ENCODE assay signal across 14 cellular contexts in genomic region chr19:29772696-29773095, GRCh38. TPM values are rescaled to one million over a fixed set of nuclear protein-coding genes. Genes with fewer than 3 reads are reported as not detected.
A peak's percentile ranks its signal among the peaks of the same experiment; 100 is the strongest.
DNase-seq lines count a peak whose midpoint lies in the region; TF ChIP-seq lines count a peak whose summit lies in the region.
"Had no signal": no experiment of that assay in that cellular context is flagged by ENCODE, and none has a peak within 500 bp of the region (broad histone marks: within the 10 kb centered on the region; RNA-seq: fewer than 3 reads in every experiment).

No MANE protein-coding gene starts in this region.

- H3K9ac ChIP-seq in mesenchymal stem cell (ENCODE audit: low read length): no peak overlapping the region
- H3K9ac ChIP-seq: BLaER1 treated with 17β-estradiol and CSF1 and Interleukin-3, amounts not matched to agents 10 nM and 100 nM; GM23248 had no signal

- peak overlapping the region; percentile 77 for H4K91ac ChIP-seq in mesenchymal stem cell (ENCODE audit: low read length)

- H2BK15ac ChIP-seq in mesenchymal stem cell (ENCODE audit: low read depth, poor library complexity, severe bottlenecking): no peak overlapping the region

- H2BK5ac ChIP-seq in mesenchymal stem cell (ENCODE audit: low read depth, low read length, poor library complexity, severe bottlenecking): no peak overlapping the region

- peaks cover 3% of the 10 kb centered on the region; the same call in 1 of the 2 replicates for H3K4me1 ChIP-seq in HEK293 (ENCODE audit: control insufficient read depth, insufficient read depth, low read length)
- H3K4me1 ChIP-seq in mesenchymal stem cell (ENCODE audit: control insufficient read depth, insufficient read depth, low read depth, low read length): peaks cover 6% of the 10 kb centered on the region
- H3K4me1 ChIP-seq in testis: peaks cover 7% of the 10 kb centered on the region

- no peak overlapping the region for H2AK5ac ChIP-seq in mesenchymal stem cell (ENCODE audit: low read length, severe bottlenecking)

- H3K36me3 ChIP-seq in HEK293 (ENCODE audit: control insufficient read depth in 2 of 2, insufficient read depth in 1 of 2, low read length in 2 of 2) (no peaks in the 10 kb centered on the region), mesenchymal stem cell (ENCODE audit: control insufficient read depth in 1 of 2, insufficient read depth in 2 of 2, low read depth in 1 of 2, low read length in 2 of 2) (no peaks in the 10 kb centered on the region), testis (ENCODE audit: low read depth, missing control alignments) (no peaks in the 10 kb centered on the region)
- H3K36me3 ChIP-seq: BLaER1 treated with 17β-estradiol and CSF1 and Interleukin-3, amounts not matched to agents 10 nM and 100 nM; HAP-1 had no signal

- H3K27ac ChIP-seq in HEK293 (ENCODE audit: extremely low read depth, low read depth, low read length) (no peak overlapping the region), mesenchymal stem cell (ENCODE audit: low read length, poor library complexity, severe bottlenecking) (no peak overlapping the region), testis (no peak overlapping the region)
- H3K27ac ChIP-seq: BLaER1 treated with 17β-estradiol and CSF1 and Interleukin-3, amounts not matched to agents 10 nM and 100 nM; GM23248 had no signal

- WGBS in mesenchymal stem cell: 80% methylated on average over 6 of the region's 6 CpGs
- WGBS in testis, 2 donors: 48 to 57% methylated on average over 5 to 6 of the region's 6 CpGs

- POLR2A ChIA-PET in HEK293 (lab: Yijun Ruan, JAX): no interaction called here

- H2BK120ac ChIP-seq in mesenchymal stem cell (ENCODE audit: low read depth, low read length): no peak overlapping the region

- TF ChIP-seq CTCF in HEK293 (tag by site-specific recombination; IDR thresholded peaks at IDR 0.05) (no peak), testis (IDR thresholded peaks at IDR 0.05) (no peak)

- H3K9me3 ChIP-seq in HEK293 (ENCODE audit: control insufficient read depth, insufficient read depth, low read depth, low read length): no peaks in the 10 kb centered on the region
- no peaks in the 10 kb centered on the region for H3K9me3 ChIP-seq in mesenchymal stem cell (ENCODE audit: control insufficient read depth, low read length)
- H3K9me3 ChIP-seq in testis: no peaks in the 10 kb centered on the region
- H3K9me3 ChIP-seq: BLaER1 treated with 17β-estradiol and CSF1 and Interleukin-3, amounts not matched to agents 10 nM and 100 nM; HAP-1 had no signal

- peak overlapping the region; percentile 45 for H4K8ac ChIP-seq in mesenchymal stem cell (ENCODE audit: low read length)

- H3K4me2 ChIP-seq in mesenchymal stem cell (ENCODE audit: low read length, poor library complexity, severe bottlenecking): no peak overlapping the region
- H3K4me2 ChIP-seq: BLaER1 treated with 17β-estradiol and CSF1 and Interleukin-3, amounts not matched to agents 10 nM and 100 nM had no signal

- H2AFZ ChIP-seq in mesenchymal stem cell (ENCODE audit: low read depth, low read length): no peak overlapping the region
- H2AFZ ChIP-seq: GM23248 had no signal

- H3K27me3 ChIP-seq in mesenchymal stem cell (ENCODE audit: control insufficient read depth in 1 of 2, insufficient read depth in 1 of 2, low read length in 2 of 2): peaks cover 9 to 22% of the 10 kb centered on the region in 2 experiments
- H3K27me3 ChIP-seq in testis: no peaks in the 10 kb centered on the region
- H3K27me3 ChIP-seq: BLaER1 treated with 17β-estradiol and CSF1 and Interleukin-3, amounts not matched to agents 10 nM and 100 nM had no signal

- peak overlapping the region in 1 of 2 experiments; percentile 77 for H3K4ac ChIP-seq in mesenchymal stem cell (ENCODE audit: low read depth in 1 of 2, low read length in 2 of 2)

- peak overlapping the region in 1 of 2 experiments; percentile 35 for H3K14ac ChIP-seq in mesenchymal stem cell (ENCODE audit: low read length in 2 of 2)

- TF ChIP-seq POLR2A in testis (IDR thresholded peaks at IDR 0.05): no peak

- DNase-seq in NCI-H345 (lab: John Stamatoyannopoulos, UW): peak; percentile 9
- no peak for DNase-seq in NCI-H345 treated with DMSO at 0.1 percent for 48 hours (lab: John Stamatoyannopoulos, UW; ENCODE audit: unreplicated experiment)
- DNase-seq in mesenchymal stem cell: no peak
- DNase-seq in testis: peak; percentile 67
- no peak for DNase-seq in SW480 (ENCODE audit: low spot score)
- no peak for DNase-seq in NCI-H187 (lab: John Stamatoyannopoulos, UW)
- DNase-seq: CD4-positive, CD25-positive, alpha-beta regulatory T cell; CD8-positive, alpha-beta memory T cell; COR-L47; GDM1; GM23248 had no signal

- H3K18ac ChIP-seq in mesenchymal stem cell (ENCODE audit: low read depth in 1 of 2, low read length in 2 of 2): no peak overlapping the region

- no peak overlapping the region for H3K23ac ChIP-seq in mesenchymal stem cell (ENCODE audit: low read length in 2 of 2)

- CTCF ChIA-PET in HEK293 (lab: Yijun Ruan, JAX): interaction anchor here (0.6 to 8.9 kb wide), 21 partner anchors 10 to 883 kb away, joined by 3 to 138 read pairs (median 5); no protein-coding TSS in a partner anchor

- H3K79me1 ChIP-seq in mesenchymal stem cell (replicated peaks; ENCODE audit: low read length, poor library complexity, severe bottlenecking): no peaks in the 10 kb centered on the region

- no peak overlapping the region for H3K4me3 ChIP-seq in HEK293 (ENCODE audit: low read depth, low read length)
- no peak overlapping the region for H3K4me3 ChIP-seq in mesenchymal stem cell (ENCODE audit: insufficient read depth in 1 of 2, low read depth in 1 of 2, low read length in 2 of 2)
- H3K4me3 ChIP-seq in testis: no peak overlapping the region
- H3K4me3 ChIP-seq: BLaER1 treated with 17β-estradiol and CSF1 and Interleukin-3, amounts not matched to agents 10 nM and 100 nM; GM23248; HAP-1 had no signal

- intact Hi-C loops in testis (cut with DNase I; ENCODE audit: low total_unique reads): loop anchor here (5.0 kb wide), 1 partner anchor 100 kb away; no protein-coding TSS in a partner anchor

- H2BK12ac ChIP-seq in mesenchymal stem cell (ENCODE audit: low read length in 2 of 2): peak overlapping the region in 1 of 2 experiments; percentile 52

TF ChIP-seq in HEK293, 187 proteins besides CTCF, POLR2A, EP300 and RAD21:
- no peak for TF ChIP-seq PRDM6 (tag by site-specific recombination; IDR thresholded peaks at IDR 0.05)
- TF ChIP-seq ZNF121 (tag by site-specific recombination; IDR thresholded peaks at IDR 0.05): peak; percentile 6; the same call in 1 of the 2 replicates

RNA-seq across cellular contexts. Expression of gene CCNE1, which starts 39.1 kb away (rescaled TPM):
- polyA plus RNA-seq in mesenchymal stem cell (2013, experiment 1 of 2): 9.8 TPM
- 9.8 TPM for polyA plus RNA-seq in mesenchymal stem cell (2013, experiment 2 of 2)
- 10 to 100 TPM; 16.3 to 17.6 TPM for total RNA-seq in testis
- 32.2 TPM for polyA plus RNA-seq in testis (ENCODE audit: insufficient read depth, low read depth, low replicate concordance)

RNA-seq across cellular contexts. Expression of gene C19orf12, which starts 57.6 kb away (rescaled TPM):
- 22.7 TPM for polyA plus RNA-seq in mesenchymal stem cell (2013, experiment 1 of 2)
- polyA plus RNA-seq in mesenchymal stem cell (2013, experiment 2 of 2): 22.8 TPM
- total RNA-seq in testis: 10 to 100 TPM; 28.8 to 40.5 TPM
- polyA plus RNA-seq in testis (ENCODE audit: insufficient read depth, low read depth, low replicate concordance): 20.8 TPM

Comparison
In these comparisons a context has a peak if more than half of its experiments do, and no peak if none do; other contexts are left out.
1. DNase-seq: peak in NCI-H345 (single experiment) and testis (single experiment); none in NCI-H345 treated with DMSO at 0.1 percent for 48 hours (single experiment), mesenchymal stem cell (single experiment), SW480 (single experiment) and NCI-H187 (0 of 2).